ENCODE assay signal across 1 cellular context in genomic region chr1:12143631-12144155, GRCh38.
TF ChIP-seq lines count a peak whose summit lies in the region.

No MANE protein-coding gene starts in this region.

TF ChIP-seq in GM12878, 131 proteins besides CTCF, POLR2A, EP300 and RAD21 (continued from another document):
- TF ChIP-seq USF2 (IDR thresholded peaks at IDR 0.05; ENCODE audit: borderline replicate concordance, low read depth, low read length): no peak; the same call in 1 of the 2 replicates
- TF ChIP-seq SP1 (IDR thresholded peaks at IDR 0.05; ENCODE audit: low read depth, low read length): no peak
- TF ChIP-seq MTA2 (IDR thresholded peaks at IDR 0.05; ENCODE audit: low read depth): no peak; the same call in 1 of the 2 replicates
- no peak for TF ChIP-seq JUND (IDR thresholded peaks at IDR 0.05; ENCODE audit: low read depth, low read length)
- TF ChIP-seq CHD2 (IDR thresholded peaks at IDR 0.05; ENCODE audit: borderline replicate concordance, low read depth, low read length): no peak
- no peak for TF ChIP-seq MLLT1 (IDR thresholded peaks at IDR 0.05)
- TF ChIP-seq ZNF622 (IDR thresholded peaks at IDR 0.05): no peak
